1 cellular context compared by ENCODE assay signal in genomic region chr20:64203037-64203777, GRCh38.
TF ChIP-seq lines count a peak whose summit lies in the region.

No MANE protein-coding gene starts in this region.

TF ChIP-seq in K562, 482 proteins besides CTCF, POLR2A, EP300 and RAD21:
- TF ChIP-seq ZNF134 (CRISPR knock-in tag; conservative IDR thresholded peaks at IDR 0.05) = no peak
- peak; percentile 78 for TF ChIP-seq ATF3 (IDR thresholded peaks at IDR 0.05)
- no peak for TF ChIP-seq ATF3 (CRISPR knock-in tag; conservative IDR thresholded peaks at IDR 0.05)
- peak; percentile 27; the same call in 1 of the 2 replicates for TF ChIP-seq ATF7 (IDR thresholded peaks at IDR 0.05)
TF ChIP-seq in K562: peak in this region for 2.
